Comparison of ENCODE assay signal across 8 cellular contexts in genomic region chr1:46446646-46447498, GRCh38. TPM values are rescaled to one million over a fixed set of nuclear protein-coding genes. Genes with fewer than 3 reads are reported as not detected.
A peak's percentile ranks its signal among the peaks of the same experiment; 100 is the strongest.
DNase-seq lines count a peak whose midpoint lies in the region; ATAC-seq and TF ChIP-seq lines count a peak whose summit lies in the region.

No MANE protein-coding gene starts in this region.

- peaks cover 47% of the 10 kb centered on the region for H3K27me3 Mint-ChIP-seq in activated naive CD4-positive, alpha-beta T cell treated with anti-CD3 and anti-CD28 coated beads for 36 hours (ENCODE audit: low read depth)
- H3K27me3 Mint-ChIP-seq in osteocyte (ENCODE audit: unreplicated experiment), result peaks cover 79% of the 10 kb centered on the region

- H3K4me1 ChIP-seq in Loucy (ENCODE audit: insufficient read depth, low read length, poor library complexity, severe bottlenecking), result peaks cover 5% of the 10 kb centered on the region
- 0 out of 2 replicates have a peak, but pooled peaks cover 6% of the 10 kb centered on the region for H3K4me1 ChIP-seq in SJSA1 (replicated peaks)
- H3K4me1 ChIP-seq in tibial artery, result peaks cover 0 to 22% (median 14%) of the 10 kb centered on the region in 4 donors

- no peak overlapping the region for H3K27ac Mint-ChIP-seq in activated naive CD4-positive, alpha-beta T cell treated with anti-CD3 and anti-CD28 coated beads for 36 hours
- H3K27ac Mint-ChIP-seq in osteocyte (ENCODE audit: unreplicated experiment), result no peak overlapping the region

- H3K79me2 ChIP-seq in Loucy (ENCODE audit: insufficient read depth, low read length), result no peaks in the 10 kb centered on the region

- H3F3A ChIP-seq in Loucy (ENCODE audit: low read depth), result no peaks in the 10 kb centered on the region

- H3K27ac ChIP-seq in SJSA1, result no peak overlapping the region
- H3K27ac ChIP-seq in tibial artery, result no peak overlapping the region

- no peaks in the 10 kb centered on the region for H3K9me2 ChIP-seq in Loucy (replicated peaks; ENCODE audit: low read depth, low read length)

- no peak overlapping the region for H3K9ac ChIP-seq in Loucy (ENCODE audit: low read depth, low read length, poor library complexity, severe bottlenecking)

- H3K4me1 Mint-ChIP-seq in activated naive CD4-positive, alpha-beta T cell treated with anti-CD3 and anti-CD28 coated beads for 36 hours (ENCODE audit: low read depth), result peaks cover 27% of the 10 kb centered on the region
- H3K4me1 Mint-ChIP-seq in osteocyte (ENCODE audit: unreplicated experiment), result peaks cover 12% of the 10 kb centered on the region

- H3K27me3 ChIP-seq in Loucy (ENCODE audit: insufficient read depth, low read length, poor library complexity, severe bottlenecking) (no peaks in the 10 kb centered on the region), SJSA1 (replicated peaks) (peaks cover 33% of the 10 kb centered on the region), tibial artery (peaks cover 0 to 64% of the 10 kb centered on the region in 2 donors)

- ATAC-seq in GM19023 (IDR thresholded peaks at IDR 0.05; ENCODE audit: unreplicated experiment), result no peak

- H4K20me1 ChIP-seq in Loucy (ENCODE audit: insufficient read depth, low read length, poor library complexity, severe bottlenecking), result no peaks in the 10 kb centered on the region

- DNase-seq in EL, result peak; percentile 63
- peak; percentile 50 to 74 for DNase-seq in SJSA1 (ENCODE audit: low read depth in 1 of 2, low spot score in 2 of 2)
- DNase-seq in activated naive CD4-positive, alpha-beta T cell treated with anti-CD3 and anti-CD28 coated beads for 36 hours, result peak; percentile 91
- peak; percentile 65 for DNase-seq in germinal center (ENCODE audit: low spot score)
- peak; percentile 90 for DNase-seq in osteocyte (ENCODE audit: extremely low spot score, unreplicated experiment)
- peak; percentile 81 for DNase-seq in tibial artery

- no peaks in the 10 kb centered on the region for H3K9me3 Mint-ChIP-seq in activated naive CD4-positive, alpha-beta T cell treated with anti-CD3 and anti-CD28 coated beads for 36 hours
- no peaks in the 10 kb centered on the region for H3K9me3 Mint-ChIP-seq in osteocyte (ENCODE audit: unreplicated experiment)

- H3K4me2 ChIP-seq in Loucy (ENCODE audit: low read depth, low read length, poor library complexity, severe bottlenecking), result no peak overlapping the region

- intact Hi-C loops in activated naive CD4-positive, alpha-beta T cell treated with anti-CD3 and anti-CD28 coated beads for 36 hours (cut with micrococcal nuclease), result loop anchor here (1.0 kb wide), 4 partner anchors 30 to 278 kb away; no protein-coding TSS in a partner anchor
- intact Hi-C loops in tibial artery (cut with DNase I; ENCODE audit: low total_unique reads), result loop anchor here (2.0 kb wide), 1 partner anchor 80 kb away; no protein-coding TSS in a partner anchor

- TF ChIP-seq CTCF in Loucy (conservative IDR thresholded peaks at IDR 0.05; ENCODE audit: low read length) (peak; percentile 93), osteocyte (IDR thresholded peaks at IDR 0.05) (peak; percentile 91), tibial artery (IDR thresholded peaks at IDR 0.05) (peak; percentile 67 to 79)

- H3K36me3 Mint-ChIP-seq in activated naive CD4-positive, alpha-beta T cell treated with anti-CD3 and anti-CD28 coated beads for 36 hours (ENCODE audit: low read depth), result no peaks in the 10 kb centered on the region
- H3K36me3 Mint-ChIP-seq in osteocyte (ENCODE audit: unreplicated experiment), result no peaks in the 10 kb centered on the region

- H3K36me3 ChIP-seq in Loucy (ENCODE audit: insufficient read depth, low read length) (no peaks in the 10 kb centered on the region), SJSA1 (no peaks in the 10 kb centered on the region), tibial artery (no peaks in the 10 kb centered on the region)

- CTCF ChIA-PET in activated naive CD4-positive, alpha-beta T cell treated with anti-CD3 and anti-CD28 coated beads for 36 hours (lab: Charles Lee), result interaction anchor here (0.7 to 8.9 kb wide), 22 partner anchors 8 to 282 kb away, joined by 3 to 128 read pairs (median 4); partner anchors contain the start of gene ATPAF1

- no peak overlapping the region for H3K4me3 Mint-ChIP-seq in activated naive CD4-positive, alpha-beta T cell treated with anti-CD3 and anti-CD28 coated beads for 36 hours
- H3K4me3 Mint-ChIP-seq in osteocyte (ENCODE audit: unreplicated experiment), result no peak overlapping the region

- H2AFZ ChIP-seq in Loucy (ENCODE audit: low read length), result no peak overlapping the region

- H3K9me3 ChIP-seq in Loucy (ENCODE audit: insufficient read depth, low read depth, low read length) (no peaks in the 10 kb centered on the region), SJSA1 (replicated peaks) (no peaks in the 10 kb centered on the region), tibial artery (no peaks in the 10 kb centered on the region)

- no peak overlapping the region for H3K4me3 ChIP-seq in Loucy (ENCODE audit: low read length, poor library complexity, severe bottlenecking)
- no peak overlapping the region for H3K4me3 ChIP-seq in SJSA1
- no peak overlapping the region for H3K4me3 ChIP-seq in tibial artery

RNA-seq across cellular contexts. Expression of gene DMBX1, which starts 42.8 kb away (rescaled TPM):
- total RNA-seq in SJSA1 (2014; rRNA removed; shearing (Covaris generic)), result not detected in 2 replicates
- not detected for total RNA-seq in activated naive CD4-positive, alpha-beta T cell treated with anti-CD3 and anti-CD28 coated beads for 36 hours
- total RNA-seq in osteocyte, result not detected in 2 replicates

RNA-seq across cellular contexts. Expression of gene FAAH, which starts 52.8 kb away (rescaled TPM):
- total RNA-seq in SJSA1 (2014; rRNA removed; shearing (Covaris generic)), result 0.74 TPM in 1 of 2 replicates, not detected in the other
- total RNA-seq in activated naive CD4-positive, alpha-beta T cell treated with anti-CD3 and anti-CD28 coated beads for 36 hours, result 1 to 10 TPM; 3.8 to 4.8 TPM
- total RNA-seq in osteocyte, result 12.2 and 15.3 TPM in 2 replicates
